ENCODE assay signal across 22 cellular contexts in the genomic region with DNA sequence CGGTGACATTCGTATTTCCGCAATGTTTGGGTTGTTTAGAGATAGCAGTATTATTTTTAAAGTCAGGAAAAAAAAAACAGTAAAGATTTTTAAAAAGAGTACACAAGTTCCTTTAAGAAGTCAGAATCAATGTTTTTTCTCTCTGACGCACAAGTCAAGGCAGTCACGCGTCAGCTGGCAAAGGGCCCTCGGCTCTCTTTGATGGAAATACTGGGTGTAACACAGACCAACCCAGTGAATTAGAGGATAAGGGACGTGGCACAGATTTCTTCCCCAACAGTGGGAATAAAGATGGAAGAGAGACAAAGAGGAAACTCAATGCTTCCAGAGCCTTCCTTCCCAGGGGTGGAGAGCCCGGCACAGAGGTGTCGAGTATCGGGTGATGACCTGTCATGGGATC. TPM values are rescaled to one million over a fixed set of nuclear protein-coding genes. Genes with fewer than 3 reads are reported as not detected.
DNase-seq lines count a peak whose midpoint lies in the region; ATAC-seq, FAIRE-seq and TF ChIP-seq lines count a peak whose summit lies in the region.
"Had no signal": no experiment of that assay in that cellular context is flagged by ENCODE, and none has a peak within 500 bp of the region (broad histone marks: within the 10 kb centered on the region; RNA-seq: fewer than 3 reads in every experiment).

No MANE protein-coding gene starts in this region.

- H3K4me3 ChIP-seq in right cardiac atrium (ENCODE audit: low read length) (no peak overlapping the region), neuronal stem cell (ENCODE audit: low read length in 2 of 2) (no peak overlapping the region)
- H3K4me3 ChIP-seq: A549 had no signal

- no peak overlapping the region for H3K4ac ChIP-seq in neuronal stem cell (ENCODE audit: low read length)

- H3K9me3 Mint-ChIP-seq in nephron progenitor cell, result no peaks in the 10 kb centered on the region
- no peaks in the 10 kb centered on the region for H3K9me3 Mint-ChIP-seq in stimulated activated effector memory CD8-positive, alpha-beta T cell treated with anti-CD3 and anti-CD28 coated beads, Interleukin-12 subunit alpha, Interleukin-12 subunit beta, amount 100 ng/mL, for 72 hours
- H3K9me3 Mint-ChIP-seq: CD4-positive, CD25-positive, alpha-beta regulatory T cell; IgD-negative memory B cell had no signal

- H3K4me1 ChIP-seq in right cardiac atrium (ENCODE audit: control insufficient read depth, insufficient read depth, low read length) (peaks cover 10% of the 10 kb centered on the region), neuronal stem cell (ENCODE audit: control insufficient read depth in 2 of 2, insufficient read depth in 1 of 2, low read depth in 1 of 2, low read length in 2 of 2) (peaks cover 0 to 2% of the 10 kb centered on the region in 2 donors)
- H3K4me1 ChIP-seq: BE2C had no signal

- no peaks in the 10 kb centered on the region for H3K27me3 ChIP-seq in right cardiac atrium (ENCODE audit: control insufficient read depth, insufficient read depth)
- H3K27me3 ChIP-seq in neuronal stem cell (ENCODE audit: control insufficient read depth in 3 of 3, insufficient read depth in 3 of 3, low read depth in 1 of 3, low read length in 3 of 3), result no peaks in the 10 kb centered on the region
- H3K27me3 ChIP-seq: BE2C had no signal

- H2AK5ac ChIP-seq in neuronal stem cell (ENCODE audit: low read depth, low read length), result no peak overlapping the region

- no peak overlapping the region for H4K91ac ChIP-seq in neuronal stem cell (ENCODE audit: low read depth, low read length, poor library complexity)

- H3K4me2 ChIP-seq in neuronal stem cell (ENCODE audit: insufficient read depth, low read length, poor library complexity, severe bottlenecking), result no peak overlapping the region
- H3K4me2 ChIP-seq: A549 had no signal

- H3K9ac ChIP-seq in neuronal stem cell (ENCODE audit: low read depth, low read length, poor library complexity), result no peak overlapping the region

- WGBS in right cardiac atrium, result 74% methylated on average over 11 of the region's 11 CpGs
- no CpG with 5 or more reads among the region's 11 CpGs for WGBS in neuronal stem cell (ENCODE audit: extremely low coverage in 2 of 2, insufficient read length in 2 of 2, insufficient replicate concordance in 1 of 2), 2 donors

- H4K8ac ChIP-seq in neuronal stem cell (ENCODE audit: low read depth, low read length), result no peak overlapping the region

- peaks cover 69% of the 10 kb centered on the region for H3K36me3 Mint-ChIP-seq in nephron progenitor cell (ENCODE audit: low read depth)
- peaks cover 89% of the 10 kb centered on the region for H3K36me3 Mint-ChIP-seq in stimulated activated effector memory CD8-positive, alpha-beta T cell treated with anti-CD3 and anti-CD28 coated beads, Interleukin-12 subunit alpha, Interleukin-12 subunit beta, amount 100 ng/mL, for 72 hours

- H3K14ac ChIP-seq in neuronal stem cell (ENCODE audit: low read length), result no peak overlapping the region

- no peak overlapping the region for H3K4me3 Mint-ChIP-seq in nephron progenitor cell
- H3K4me3 Mint-ChIP-seq in stimulated activated effector memory CD8-positive, alpha-beta T cell treated with anti-CD3 and anti-CD28 coated beads, Interleukin-12 subunit alpha, Interleukin-12 subunit beta, amount 100 ng/mL, for 72 hours, result no peak overlapping the region
- H3K4me3 Mint-ChIP-seq: CD4-positive, CD25-positive, alpha-beta regulatory T cell; IgD-negative memory B cell had no signal

- H3K4me1 Mint-ChIP-seq in nephron progenitor cell, result peaks cover 25% of the 10 kb centered on the region
- peaks cover 13% of the 10 kb centered on the region for H3K4me1 Mint-ChIP-seq in stimulated activated effector memory CD8-positive, alpha-beta T cell treated with anti-CD3 and anti-CD28 coated beads, Interleukin-12 subunit alpha, Interleukin-12 subunit beta, amount 100 ng/mL, for 72 hours

- no peak overlapping the region for H2BK120ac ChIP-seq in neuronal stem cell (ENCODE audit: low read depth, low read length)

- H2AFZ ChIP-seq in neuronal stem cell (ENCODE audit: low read length), result no peak overlapping the region

- DNase-seq in right cardiac atrium (peak; percentile 86 to 93 (median 87)), Right ventricle myocardium inferior (ENCODE audit: missing footprints) (no peak), nephron progenitor cell (no peak), RCC 7860 (ENCODE audit: low spot score) (no peak), NCI-H187 (lab: John Stamatoyannopoulos, UW) (no peak), neuronal stem cell (ENCODE audit: low spot score) (no peak), erythroblast (lab: John Stamatoyannopoulos, UW) (no peak)
- no peak for DNase-seq in stimulated activated effector memory CD8-positive, alpha-beta T cell treated with anti-CD3 and anti-CD28 coated beads, Interleukin-12 subunit alpha, Interleukin-12 subunit beta, amount 100 ng/mL, for 72 hours (ENCODE audit: low spot score in 2 of 2)
- DNase-seq: BE2C; CD4-positive, CD25-positive, alpha-beta regulatory T cell; DMS79; NCI-H1105 treated with DMSO at 0.1 percent for 48 hours; NCI-H2081; NCI-H2171; NCI-H345; NCI-H524; NCI-H774; NK-92 treated with Interleukin-12 subunit alpha and Interleukin-12 subunit beta, amount 100 ng/mL, for 24 hours had no signal

- ATAC-seq in right cardiac atrium (peak; percentile 23 to 65), Right ventricle myocardium inferior (no peak)
- ATAC-seq in stimulated activated effector memory CD8-positive, alpha-beta T cell treated with anti-CD3 and anti-CD28 coated beads, Interleukin-12 subunit alpha, Interleukin-12 subunit beta, amount 100 ng/mL, for 72 hours, result no peak
- ATAC-seq: A549, Panc1 had no signal

- TF ChIP-seq POLR2A in erythroblast (IDR thresholded peaks at IDR 0.05; ENCODE audit: low read length), result no peak

- peak overlapping the region; percentile 85 for H3K27ac Mint-ChIP-seq in nephron progenitor cell
- peak overlapping the region; percentile 63 for H3K27ac Mint-ChIP-seq in stimulated activated effector memory CD8-positive, alpha-beta T cell treated with anti-CD3 and anti-CD28 coated beads, Interleukin-12 subunit alpha, Interleukin-12 subunit beta, amount 100 ng/mL, for 72 hours
- H3K27ac Mint-ChIP-seq: IgD-negative memory B cell had no signal

- no peak overlapping the region for H2BK12ac ChIP-seq in neuronal stem cell (ENCODE audit: low read length)

- H3K27me3 Mint-ChIP-seq in nephron progenitor cell (ENCODE audit: low read depth, poor library complexity), result peaks cover 6% of the 10 kb centered on the region
- H3K27me3 Mint-ChIP-seq: CD4-positive, CD25-positive, alpha-beta regulatory T cell; IgD-negative memory B cell had no signal

- H2BK5ac ChIP-seq in neuronal stem cell (ENCODE audit: low read length), result no peak overlapping the region

- intact Hi-C loops in right cardiac atrium (cut with DNase I), result no loop called here
- intact Hi-C loops in Right ventricle myocardium inferior (cut with DNase I), result no loop called here

- no peak for FAIRE-seq in RCC 7860 (lab: Jason Lieb, UNC)
- FAIRE-seq: A549, H54 had no signal

- no peak overlapping the region for H3K18ac ChIP-seq in neuronal stem cell (ENCODE audit: low read length)

- H2BK15ac ChIP-seq in neuronal stem cell (ENCODE audit: low read length), result no peak overlapping the region

- TF ChIP-seq CTCF in nephron progenitor cell (IDR thresholded peaks at IDR 0.05), result no peak

- peaks cover 10 to 67% of the 10 kb centered on the region in 2 donors for H3K36me3 ChIP-seq in neuronal stem cell (replicated peaks in 1 of 2; ENCODE audit: control insufficient read depth in 2 of 2, insufficient read depth in 2 of 2, low read length in 2 of 2)

- no peak overlapping the region for H3K23ac ChIP-seq in neuronal stem cell (ENCODE audit: low read depth, low read length, poor library complexity)

- no peaks in the 10 kb centered on the region for H3K79me1 ChIP-seq in neuronal stem cell (ENCODE audit: low read depth, low read length)

- no peaks in the 10 kb centered on the region for H3K9me3 ChIP-seq in right cardiac atrium (ENCODE audit: control insufficient read depth, low read length)
- no peaks in the 10 kb centered on the region for H3K9me3 ChIP-seq in neuronal stem cell (replicated peaks in 1 of 2; ENCODE audit: control insufficient read depth in 2 of 2, insufficient read depth in 1 of 2, low read depth in 1 of 2, low read length in 2 of 2)
- H3K9me3 ChIP-seq: A549, BE2C had no signal

- H3K27ac ChIP-seq in right cardiac atrium (ENCODE audit: low read length) (peak overlapping the region; percentile 9), neuronal stem cell (replicated peaks; ENCODE audit: low read length) (no peak overlapping the region)
- H3K27ac ChIP-seq: A549 had no signal

RNA-seq across cellular contexts. Expression of gene ASCC2, which starts 13.4 kb away (rescaled TPM):
- total RNA-seq in right cardiac atrium (10 to 100 TPM; 31.2 to 41.4 (median 40.2) TPM), Right ventricle myocardium inferior (33.8 TPM)
- 29.2 TPM for polyA plus RNA-seq in right cardiac atrium
- polyA plus RNA-seq in neuronal stem cell (2013, experiment 1 of 2), result 23.2 TPM
- 24.0 TPM for polyA plus RNA-seq in neuronal stem cell (2013, experiment 2 of 2)

RNA-seq across cellular contexts. Expression of gene UQCR10, which starts 57.5 kb away (rescaled TPM):
- total RNA-seq in right cardiac atrium (100 to 1,000 TPM; 216 to 307 (median 277) TPM), Right ventricle myocardium inferior (381 TPM)
- 768 TPM for polyA plus RNA-seq in right cardiac atrium
- 169 TPM for polyA plus RNA-seq in neuronal stem cell (2013, experiment 1 of 2)
- polyA plus RNA-seq in neuronal stem cell (2013, experiment 2 of 2), result 171 TPM

RNA-seq across cellular contexts. Expression of gene ZMAT5, which starts 57.9 kb away (rescaled TPM):
- 10 to 100 TPM; 21.2 to 28.6 (median 23.8) TPM for total RNA-seq in right cardiac atrium
- 34.0 TPM for polyA plus RNA-seq in right cardiac atrium
- total RNA-seq in Right ventricle myocardium inferior, result 21.7 TPM
- 23.3 TPM for polyA plus RNA-seq in neuronal stem cell (2013, experiment 1 of 2)
- 23.0 TPM for polyA plus RNA-seq in neuronal stem cell (2013, experiment 2 of 2)

RNA-seq across cellular contexts. Expression of gene MTMR3, which starts 58.3 kb away (rescaled TPM):
- total RNA-seq in right cardiac atrium (10 to 100 TPM; 30.3 to 38.0 (median 33.6) TPM), Right ventricle myocardium inferior (32.3 TPM)
- 9.5 TPM for polyA plus RNA-seq in right cardiac atrium
- polyA plus RNA-seq in neuronal stem cell (2013, experiment 1 of 2), result 18.2 TPM
- polyA plus RNA-seq in neuronal stem cell (2013, experiment 2 of 2), result 16.8 TPM

Comparison
In these comparisons a context has a peak if more than half of its experiments do, and no peak if none do; other contexts are left out.
1. ATAC-seq: peak in right cardiac atrium (2 of 2); none in Right ventricle myocardium inferior (single experiment) and stimulated activated effector memory CD8-positive, alpha-beta T cell treated with anti-CD3 and anti-CD28 coated beads, Interleukin-12 subunit alpha, Interleukin-12 subunit beta, amount 100 ng/mL, for 72 hours (single experiment).
2. DNase-seq: peak in right cardiac atrium (3 of 3); none in Right ventricle myocardium inferior (single experiment), nephron progenitor cell (single experiment), stimulated activated effector memory CD8-positive, alpha-beta T cell treated with anti-CD3 and anti-CD28 coated beads, Interleukin-12 subunit alpha, Interleukin-12 subunit beta, amount 100 ng/mL, for 72 hours (0 of 2), RCC 7860 (single experiment), NCI-H187 (0 of 2), neuronal stem cell (single experiment) and erythroblast (0 of 2).